In genomic region chr11:14642873-14643696, GRCh38 we compare ENCODE assay signal across 1 cellular context.
TF ChIP-seq lines count a peak whose summit lies in the region.

No MANE protein-coding gene starts in this region.

TF ChIP-seq in K562, 482 proteins besides CTCF, POLR2A, EP300 and RAD21 (continued from another document and continues in another):
- no peak for TF ChIP-seq CTCFL (IDR thresholded peaks at IDR 0.05; ENCODE audit: borderline replicate concordance, insufficient read depth, low read depth, low read length, poor library complexity, severe bottlenecking)
- 0 out of 2 replicates have a peak, but pooled peaks have one; percentile 4 for TF ChIP-seq ZNF23 (CRISPR knock-in tag; IDR thresholded peaks at IDR 0.05)
- TF ChIP-seq FOXK1 (CRISPR knock-in tag; IDR thresholded peaks at IDR 0.05; ENCODE audit: borderline replicate concordance), result no peak
- peak; percentile 98 for TF ChIP-seq ZNF592 (IDR thresholded peaks at IDR 0.05)
- TF ChIP-seq CLOCK (CRISPR knock-in tag; IDR thresholded peaks at IDR 0.05; ENCODE audit: borderline replicate concordance), result no peak
- no peak for TF ChIP-seq ZNF277 (CRISPR knock-in tag; IDR thresholded peaks at IDR 0.05; ENCODE audit: borderline replicate concordance)
- no peak for TF ChIP-seq MCM7 (IDR thresholded peaks at IDR 0.05)
- no peak for TF ChIP-seq KAT8 (IDR thresholded peaks at IDR 0.05; ENCODE audit: low read depth)
- no peak for TF ChIP-seq HBP1 (CRISPR knock-in tag; IDR thresholded peaks at IDR 0.05)
- no peak for TF ChIP-seq BDP1 (IDR thresholded peaks at IDR 0.05; ENCODE audit: insufficient read depth, insufficient read length)
- TF ChIP-seq ZEB2 (IDR thresholded peaks at IDR 0.05), result no peak
- TF ChIP-seq PTTG1 (tag; IDR thresholded peaks at IDR 0.05; ENCODE audit: low read depth), result peak; percentile 56; the same call in 1 of the 2 replicates
- no peak for TF ChIP-seq ZBTB2 (IDR thresholded peaks at IDR 0.05)
- no peak for TF ChIP-seq ZNF507 (tag; conservative IDR thresholded peaks at IDR 0.05)
- no peak for TF ChIP-seq RHOXF2B (CRISPR knock-in tag; conservative IDR thresholded peaks at IDR 0.05)
- TF ChIP-seq SMAD2 (IDR thresholded peaks at IDR 0.05; ENCODE audit: low read depth, low read length), result no peak
- no peak for TF ChIP-seq NR4A1 (CRISPR knock-in tag; IDR thresholded peaks at IDR 0.05)
- peak; percentile 77; the same call in 1 of the 2 replicates for TF ChIP-seq NR4A1 (tag; IDR thresholded peaks at IDR 0.05)
- TF ChIP-seq STAG1 (CRISPR knock-in tag; IDR thresholded peaks at IDR 0.05; ENCODE audit: borderline replicate concordance), result no peak
- TF ChIP-seq MAX (CRISPR knock-in tag; IDR thresholded peaks at IDR 0.05), result no peak; the same call in 1 of the 2 replicates
- TF ChIP-seq HMBOX1 (IDR thresholded peaks at IDR 0.05), result no peak
- no peak for TF ChIP-seq GTF2B (IDR thresholded peaks at IDR 0.05; ENCODE audit: extremely low read depth, insufficient read length)
- TF ChIP-seq USF2 (CRISPR knock-in tag; IDR thresholded peaks at IDR 0.05), result no peak
- TF ChIP-seq PCBP1 (IDR thresholded peaks at IDR 0.05; ENCODE audit: low read depth, low read length, poor library complexity, severe bottlenecking), result no peak
- TF ChIP-seq THRB (CRISPR knock-in tag; conservative IDR thresholded peaks at IDR 0.05), result no peak
- TF ChIP-seq NFE2L1 (tag; IDR thresholded peaks at IDR 0.05; ENCODE audit: borderline replicate concordance, low read depth), result no peak
- TF ChIP-seq ZNF280A (IDR thresholded peaks at IDR 0.05; ENCODE audit: low read depth, partially characterized antibody), result no peak
- TF ChIP-seq MTA2 (IDR thresholded peaks at IDR 0.05; ENCODE audit: low read depth), result no peak
- no peak for TF ChIP-seq NRF1 (conservative IDR thresholded peaks at IDR 0.05 in 1 of 2, IDR thresholded peaks at IDR 0.05 in 1 of 2)
- TF ChIP-seq CREM (IDR thresholded peaks at IDR 0.05; ENCODE audit: low read depth), result no peak
- TF ChIP-seq ZNF766 (CRISPR knock-in tag; conservative IDR thresholded peaks at IDR 0.05), result peak; percentile 79; the same call in 1 of the 2 replicates
- TF ChIP-seq RCOR1 (IDR thresholded peaks at IDR 0.05; ENCODE audit: borderline replicate concordance in 1 of 2, low read depth in 2 of 2, low read length in 2 of 2), result no peak
- no peak for TF ChIP-seq HDAC2 (IDR thresholded peaks at IDR 0.05)
- TF ChIP-seq CBFB (CRISPR knock-in tag; IDR thresholded peaks at IDR 0.05), result no peak
- no peak for TF ChIP-seq BRF2 (IDR thresholded peaks at IDR 0.05; ENCODE audit: borderline replicate concordance, insufficient read depth, insufficient read length)
- no peak for TF ChIP-seq SMARCA4 (IDR thresholded peaks at IDR 0.05)
- no peak for TF ChIP-seq ZNF217 (CRISPR knock-in tag; IDR thresholded peaks at IDR 0.05)
- TF ChIP-seq POLR2B (IDR thresholded peaks at IDR 0.05; ENCODE audit: low read depth, partially characterized antibody), result no peak
- TF ChIP-seq GABPB2 (CRISPR knock-in tag; conservative IDR thresholded peaks at IDR 0.05), result no peak
